20 cellular contexts compared by ENCODE assay signal in the genomic region with DNA sequence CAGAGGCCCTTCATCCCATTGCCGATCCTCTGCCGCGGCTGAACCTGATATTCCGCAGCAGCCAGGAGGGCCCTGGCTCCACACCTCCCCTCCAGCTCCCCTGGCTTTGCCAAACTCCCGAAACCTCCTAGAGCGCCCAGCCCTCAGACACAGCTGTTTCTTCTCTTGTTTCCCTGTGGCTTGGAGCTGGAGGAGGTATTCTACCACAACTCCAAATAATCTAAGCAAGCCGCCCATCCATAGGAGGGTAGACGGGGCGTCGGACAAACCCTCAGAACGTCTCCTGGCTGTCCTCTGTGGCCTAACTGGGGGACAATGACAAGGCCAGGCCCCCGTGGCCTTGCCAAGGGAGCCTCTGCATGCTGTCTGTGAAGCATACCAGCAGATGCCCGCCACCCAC. TPM values are rescaled to one million over a fixed set of nuclear protein-coding genes. Genes with fewer than 3 reads are reported as not detected.
DNase-seq lines count a peak whose midpoint lies in the region; ATAC-seq and TF ChIP-seq lines count a peak whose summit lies in the region.
"Had no signal": no experiment of that assay in that cellular context is flagged by ENCODE, and none has a peak within 500 bp of the region (broad histone marks: within the 10 kb centered on the region; RNA-seq: fewer than 3 reads in every experiment).

No MANE protein-coding gene starts in this region.

- H3K4me1 ChIP-seq in SJCRH30 (peaks cover 15% of the 10 kb centered on the region), foreskin keratinocyte (peaks cover 14% of the 10 kb centered on the region), ascending aorta (no peaks in the 10 kb centered on the region)
- H3K4me1 ChIP-seq: HAP-1 had no signal

- CTCF ChIA-PET in activated naive CD4-positive, alpha-beta T cell treated with anti-CD3 and anti-CD28 coated beads, Interleukin-2, amount 10 ng/mL, durations not matched to agents 7 days and 5 days (lab: Charles Lee) = interaction anchor here (0.6 to 6.7 kb wide), 18 partner anchors 9 to 392 kb away, joined by 3 to 74 read pairs (median 5); partner anchors contain the start of gene PLA2G4D

- H3K27me3 ChIP-seq in SJCRH30 (no peaks in the 10 kb centered on the region), foreskin keratinocyte (no peaks in the 10 kb centered on the region), ascending aorta (no peaks in the 10 kb centered on the region)

- intact Hi-C loops in ascending aorta (cut with DNase I) = loop anchor here (2.0 kb wide), 1 partner anchor 95 kb away; no protein-coding TSS in a partner anchor

- no peaks in the 10 kb centered on the region for H3K36me3 Mint-ChIP-seq in activated naive CD4-positive, alpha-beta T cell treated with anti-CD3 and anti-CD28 coated beads, Interleukin-2, amount 10 ng/mL, durations not matched to agents 7 days and 5 days
- H3K36me3 Mint-ChIP-seq: activated naive CD8-positive, alpha-beta T cell treated with anti-CD3 and anti-CD28 coated beads for 36 hours; CD4-positive, CD25-positive, alpha-beta regulatory T cell had no signal

- no peaks in the 10 kb centered on the region for H3K9me3 ChIP-seq in SJCRH30 (replicated peaks)
- no peaks in the 10 kb centered on the region for H3K9me3 ChIP-seq in ascending aorta
- H3K9me3 ChIP-seq: HAP-1, left ventricle myocardium inferior, spleen, tibial artery had no signal

- H3K4me3 Mint-ChIP-seq in activated naive CD4-positive, alpha-beta T cell treated with anti-CD3 and anti-CD28 coated beads, Interleukin-2, amount 10 ng/mL, durations not matched to agents 7 days and 5 days = no peak overlapping the region
- H3K4me3 Mint-ChIP-seq: activated CD8-positive, alpha-beta T cell treated with anti-CD3 and anti-CD28 coated beads for 36 hours; activated naive CD8-positive, alpha-beta T cell treated with anti-CD3 and anti-CD28 coated beads for 36 hours had no signal

- TF ChIP-seq CTCF in foreskin keratinocyte (conservative IDR thresholded peaks at IDR 0.05) (no peak), ascending aorta (IDR thresholded peaks at IDR 0.05) (no peak)

- H3K9me3 Mint-ChIP-seq in activated naive CD4-positive, alpha-beta T cell treated with anti-CD3 and anti-CD28 coated beads, Interleukin-2, amount 10 ng/mL, durations not matched to agents 7 days and 5 days = no peaks in the 10 kb centered on the region
- H3K9me3 Mint-ChIP-seq: activated CD8-positive, alpha-beta T cell treated with anti-CD3 and anti-CD28 coated beads for 36 hours; activated naive CD8-positive, alpha-beta T cell treated with anti-CD3 and anti-CD28 coated beads for 36 hours had no signal

- H3K27me3 Mint-ChIP-seq in activated naive CD4-positive, alpha-beta T cell treated with anti-CD3 and anti-CD28 coated beads, Interleukin-2, amount 10 ng/mL, durations not matched to agents 7 days and 5 days = peaks cover 53% of the 10 kb centered on the region

- peak overlapping the region; percentile 25 for H3K27ac Mint-ChIP-seq in activated naive CD4-positive, alpha-beta T cell treated with anti-CD3 and anti-CD28 coated beads, Interleukin-2, amount 10 ng/mL, durations not matched to agents 7 days and 5 days
- H3K27ac Mint-ChIP-seq: activated CD8-positive, alpha-beta T cell treated with anti-CD3 and anti-CD28 coated beads for 36 hours; activated naive CD8-positive, alpha-beta T cell treated with anti-CD3 and anti-CD28 coated beads for 36 hours; progenitor cell of endocrine pancreas had no signal

- ATAC-seq in foreskin keratinocyte (no peak), GM18868 (IDR thresholded peaks at IDR 0.05; ENCODE audit: unreplicated experiment) (no peak), GM21619 (IDR thresholded peaks at IDR 0.05; ENCODE audit: unreplicated experiment) (no peak)

- H3K27ac ChIP-seq in SJCRH30 (no peak overlapping the region), foreskin keratinocyte (peak overlapping the region; percentile 20), ascending aorta (no peak overlapping the region)
- H3K27ac ChIP-seq: left ventricle myocardium inferior, spleen, tibial artery had no signal

- H3K4me1 Mint-ChIP-seq in activated naive CD4-positive, alpha-beta T cell treated with anti-CD3 and anti-CD28 coated beads, Interleukin-2, amount 10 ng/mL, durations not matched to agents 7 days and 5 days = peaks cover 7% of the 10 kb centered on the region

- H3K36me3 ChIP-seq in SJCRH30 = no peaks in the 10 kb centered on the region
- H3K36me3 ChIP-seq in ascending aorta = no peaks in the 10 kb centered on the region
- H3K36me3 ChIP-seq: HAP-1, left ventricle myocardium inferior, spleen, tibial artery had no signal

- DNase-seq in activated naive CD4-positive, alpha-beta T cell treated with anti-CD3 and anti-CD28 coated beads, Interleukin-2, amount 10 ng/mL, durations not matched to agents 7 days and 5 days = no peak
- no peak for DNase-seq in activated naive CD4-positive, alpha-beta T cell treated with anti-CD3 and anti-CD28 coated beads, Interleukin-2, amount 50 U/mL, for 16 hours
- peak; percentile 58 to 76 for DNase-seq in SJCRH30
- no peak for DNase-seq in foreskin keratinocyte
- DNase-seq in ascending aorta (ENCODE audit: low spot score in 2 of 2) = no peak
- no peak for DNase-seq in nucleus accumbens (lab: John Stamatoyannopoulos, UW)
- DNase-seq: KG1; NCI-H524 treated with DMSO at 0.1 percent for 48 hours; NK-92 treated with Interleukin-12 subunit alpha and Interleukin-12 subunit beta, amount 100 ng/mL, for 24 hours had no signal

- H3K4me3 ChIP-seq in SJCRH30 = no peak overlapping the region
- H3K4me3 ChIP-seq in ascending aorta = no peak overlapping the region
- H3K4me3 ChIP-seq: HAP-1, left ventricle myocardium inferior, spleen, tibial artery had no signal

RNA-seq across cellular contexts. Expression of gene PLA2G4D, which starts 10.4 kb away (rescaled TPM):
- total RNA-seq in SJCRH30 (2014; rRNA removed; shearing (Covaris generic)) = not detected in 2 replicates
- total RNA-seq in foreskin keratinocyte = 0.07 and 0.14 TPM in 2 replicates
- 0.08 and 0.09 TPM in 2 replicates for polyA plus RNA-seq in foreskin keratinocyte
- total RNA-seq in ascending aorta = not detected
- total RNA-seq: activated CD8-positive, alpha-beta T cell treated with anti-CD3 and anti-CD28 coated beads for 36 hours; activated naive CD8-positive, alpha-beta T cell treated with anti-CD3 and anti-CD28 coated beads for 36 hours; CD4-positive, CD25-positive, alpha-beta regulatory T cell; epithelial cell of proximal tubule; left ventricle myocardium inferior; progenitor cell of endocrine pancreas; spleen had no signal
- polyA plus RNA-seq: CD4-positive, CD25-positive, alpha-beta regulatory T cell; spleen had no signal

Comparison
In these comparisons a context has a peak if more than half of its experiments do, and no peak if none do; other contexts are left out.
1. DNase-seq: peak in SJCRH30 (2 of 2); none in activated naive CD4-positive, alpha-beta T cell treated with anti-CD3 and anti-CD28 coated beads, Interleukin-2, amount 10 ng/mL, durations not matched to agents 7 days and 5 days (single experiment), activated naive CD4-positive, alpha-beta T cell treated with anti-CD3 and anti-CD28 coated beads, Interleukin-2, amount 50 U/mL, for 16 hours (single experiment), foreskin keratinocyte (0 of 2), ascending aorta (0 of 2) and nucleus accumbens (0 of 56).